In genomic region chr6:149095842-149096241, GRCh38 we compare ENCODE assay signal across 20 cellular contexts.
DNase-seq lines count a peak whose midpoint lies in the region; ATAC-seq and TF ChIP-seq lines count a peak whose summit lies in the region.
"Had no signal": no experiment of that assay in that cellular context is flagged by ENCODE, and none has a peak within 500 bp of the region (broad histone marks: within the 10 kb centered on the region; RNA-seq: fewer than 3 reads in every experiment).

No MANE protein-coding gene starts in this region.

- no peak for DNase-seq in activated naive CD4-positive, alpha-beta T cell treated with anti-CD3 and anti-CD28 coated beads for 36 hours
- DNase-seq in activated naive CD4-positive, alpha-beta T cell (lab: John Stamatoyannopoulos, UW): no peak
- no peak for DNase-seq in T-helper 17 cell
- no peak for DNase-seq in stimulated activated naive CD8-positive, alpha-beta T cell treated with anti-CD3 and anti-CD28 coated beads, Interleukin-15, amount 100 ng/mL, for 72 hours
- no peak for DNase-seq in ascending aorta (ENCODE audit: low spot score in 2 of 2)
- DNase-seq: ACHN; activated gamma-delta T cell treated with Interleukin-2 at 50 U/mL for 16 hours; C1 segment of cervical spinal cord; DMS 273 treated with DMSO at 0.1 percent for 48 hours; glutamatergic neuron; mucosa of descending colon; NCI-H187 treated with DMSO at 0.1 percent for 48 hours; NCI-H226; SK-N-SH; stimulated activated CD4-positive, alpha-beta T cell treated with anti-CD3 and anti-CD28 coated beads, Interleukin-4, amount 100 ng/mL, for 24 hours; substantia nigra had no signal

- ATAC-seq in T-helper 17 cell (peak; percentile 59), GM19452 (IDR thresholded peaks at IDR 0.05; ENCODE audit: unreplicated experiment) (no peak), HG02623 (IDR thresholded peaks at IDR 0.05; ENCODE audit: unreplicated experiment) (no peak)
- no peak for ATAC-seq in stimulated activated naive CD8-positive, alpha-beta T cell treated with anti-CD3 and anti-CD28 coated beads, Interleukin-15, amount 100 ng/mL, for 72 hours
- ATAC-seq: left lobe of liver, mucosa of descending colon had no signal

- TF ChIP-seq CTCF in ascending aorta (IDR thresholded peaks at IDR 0.05): no peak

- no peak overlapping the region for H3K4me3 Mint-ChIP-seq in activated naive CD4-positive, alpha-beta T cell treated with anti-CD3 and anti-CD28 coated beads for 36 hours
- H3K4me3 Mint-ChIP-seq in T-helper 17 cell: peak overlapping the region; percentile 37
- peak overlapping the region; percentile 3 for H3K4me3 Mint-ChIP-seq in activated naive CD8-positive, alpha-beta T cell
- H3K4me3 Mint-ChIP-seq in stimulated activated naive CD8-positive, alpha-beta T cell treated with anti-CD3 and anti-CD28 coated beads, Interleukin-15, amount 100 ng/mL, for 72 hours: peak overlapping the region; percentile 29 to 36

- peaks cover 23% of the 10 kb centered on the region for H3K9me3 Mint-ChIP-seq in activated naive CD4-positive, alpha-beta T cell treated with anti-CD3 and anti-CD28 coated beads for 36 hours
- peaks cover 23% of the 10 kb centered on the region for H3K9me3 Mint-ChIP-seq in activated naive CD8-positive, alpha-beta T cell (ENCODE audit: low read depth)
- H3K9me3 Mint-ChIP-seq in stimulated activated naive CD8-positive, alpha-beta T cell treated with anti-CD3 and anti-CD28 coated beads, Interleukin-15, amount 100 ng/mL, for 72 hours: peaks cover 22 to 36% of the 10 kb centered on the region in 2 donors

- peak overlapping the region; percentile 71 for H3K27ac Mint-ChIP-seq in activated naive CD4-positive, alpha-beta T cell treated with anti-CD3 and anti-CD28 coated beads for 36 hours
- H3K27ac Mint-ChIP-seq in T-helper 17 cell: peak overlapping the region; percentile 94
- peak overlapping the region; percentile 4 for H3K27ac Mint-ChIP-seq in activated naive CD8-positive, alpha-beta T cell
- peak overlapping the region; percentile 48 to 79 for H3K27ac Mint-ChIP-seq in stimulated activated naive CD8-positive, alpha-beta T cell treated with anti-CD3 and anti-CD28 coated beads, Interleukin-15, amount 100 ng/mL, for 72 hours

- H3K4me1 ChIP-seq in ascending aorta: peaks cover 0 to 10% of the 10 kb centered on the region in 2 donors

- H3K36me3 ChIP-seq in ascending aorta: no peaks in the 10 kb centered on the region

- H3K36me3 Mint-ChIP-seq in activated naive CD4-positive, alpha-beta T cell treated with anti-CD3 and anti-CD28 coated beads for 36 hours (ENCODE audit: low read depth): peaks cover 22% of the 10 kb centered on the region
- no peaks in the 10 kb centered on the region for H3K36me3 Mint-ChIP-seq in T-helper 17 cell (ENCODE audit: low read depth)
- H3K36me3 Mint-ChIP-seq in activated naive CD8-positive, alpha-beta T cell: peaks cover 21% of the 10 kb centered on the region

- H3K27me3 ChIP-seq in ascending aorta: no peaks in the 10 kb centered on the region

- no peaks in the 10 kb centered on the region for H3K27me3 Mint-ChIP-seq in activated naive CD4-positive, alpha-beta T cell treated with anti-CD3 and anti-CD28 coated beads for 36 hours (ENCODE audit: low read depth)
- no peaks in the 10 kb centered on the region for H3K27me3 Mint-ChIP-seq in T-helper 17 cell
- H3K27me3 Mint-ChIP-seq in activated naive CD8-positive, alpha-beta T cell: no peaks in the 10 kb centered on the region
- H3K27me3 Mint-ChIP-seq in stimulated activated naive CD8-positive, alpha-beta T cell treated with anti-CD3 and anti-CD28 coated beads, Interleukin-15, amount 100 ng/mL, for 72 hours: no peaks in the 10 kb centered on the region

- intact Hi-C loops in activated naive CD4-positive, alpha-beta T cell treated with anti-CD3 and anti-CD28 coated beads for 36 hours (cut with micrococcal nuclease): loop anchor here (1.0 to 2.0 kb wide), 4 partner anchors 33 to 139 kb away; no protein-coding TSS in a partner anchor
- intact Hi-C loops in ascending aorta (cut with DNase I): no loop called here

- H3K9me3 ChIP-seq in T-helper 17 cell (ENCODE audit: control insufficient read depth, low read length, poor library complexity, severe bottlenecking): peaks cover 13% of the 10 kb centered on the region
- peaks cover 8 to 18% of the 10 kb centered on the region in 2 donors for H3K9me3 ChIP-seq in ascending aorta
- H3K9me3 ChIP-seq: mucosa of descending colon had no signal

- peaks cover 38% of the 10 kb centered on the region for H3K4me1 Mint-ChIP-seq in activated naive CD4-positive, alpha-beta T cell treated with anti-CD3 and anti-CD28 coated beads for 36 hours (ENCODE audit: low read depth)
- peaks cover 33% of the 10 kb centered on the region for H3K4me1 Mint-ChIP-seq in T-helper 17 cell
- peaks cover 44% of the 10 kb centered on the region for H3K4me1 Mint-ChIP-seq in activated naive CD8-positive, alpha-beta T cell (ENCODE audit: low read depth)
- peaks cover 65% of the 10 kb centered on the region for H3K4me1 Mint-ChIP-seq in stimulated activated naive CD8-positive, alpha-beta T cell treated with anti-CD3 and anti-CD28 coated beads, Interleukin-15, amount 100 ng/mL, for 72 hours

- H3K4me3 ChIP-seq in ascending aorta: no peak overlapping the region
- H3K4me3 ChIP-seq: mucosa of descending colon had no signal

- H3K27ac ChIP-seq in ascending aorta: no peak overlapping the region

- CTCF ChIA-PET in activated naive CD4-positive, alpha-beta T cell treated with anti-CD3 and anti-CD28 coated beads for 36 hours (lab: Charles Lee): interaction anchor here (0.8 to 3.3 kb wide), 7 partner anchors 11 to 336 kb away, joined by 3 to 15 read pairs (median 7); no protein-coding TSS in a partner anchor

Comparison
In these comparisons a context has a peak if more than half of its experiments do, and no peak if none do; other contexts are left out.
1. H3K27ac Mint-ChIP-seq: peak in every context shown above with its lines; median percentile 94 in T-helper 17 cell; 71 in activated naive CD4-positive, alpha-beta T cell treated with anti-CD3 and anti-CD28 coated beads for 36 hours; 64 in stimulated activated naive CD8-positive, alpha-beta T cell treated with anti-CD3 and anti-CD28 coated beads, Interleukin-15, amount 100 ng/mL, for 72 hours; 4 in activated naive CD8-positive, alpha-beta T cell.